ENCODE assay signal across 8 cellular contexts in the genomic region with DNA sequence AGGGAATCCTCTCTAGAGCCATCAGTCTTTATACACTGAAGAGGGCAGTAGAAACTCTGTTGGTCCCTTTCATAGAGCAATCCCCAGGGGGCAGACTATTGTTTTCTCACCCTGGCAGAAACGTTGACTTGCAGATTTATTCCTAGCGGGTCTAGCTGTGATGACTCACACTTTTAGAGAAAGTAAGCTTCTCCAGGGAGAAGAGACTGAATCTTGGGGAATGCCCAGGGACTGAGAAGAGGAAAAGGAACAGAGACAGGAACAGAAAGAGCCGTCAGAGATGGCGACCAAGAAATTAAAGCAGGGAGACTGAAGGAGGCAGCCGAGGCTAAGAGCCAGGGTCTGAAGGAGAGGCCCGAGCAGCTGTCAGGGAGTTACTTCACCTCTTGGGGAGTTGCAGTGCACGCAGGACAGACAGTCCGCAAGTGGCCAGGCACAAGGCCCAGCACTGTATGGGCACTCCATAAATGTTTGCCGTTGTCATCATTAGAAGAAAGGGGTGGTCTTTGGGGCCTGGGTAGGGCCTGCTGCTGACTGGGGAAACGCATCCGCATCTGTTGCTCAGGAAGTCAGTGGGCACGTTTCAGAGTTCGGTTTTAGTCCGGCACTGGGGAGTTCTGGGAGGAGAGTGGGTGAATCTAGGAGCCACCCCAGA. TPM values are rescaled to one million over a fixed set of nuclear protein-coding genes. Genes with fewer than 3 reads are reported as not detected.
DNase-seq lines count a peak whose midpoint lies in the region; ATAC-seq, FAIRE-seq and TF ChIP-seq lines count a peak whose summit lies in the region.

No MANE protein-coding gene starts in this region.

- H3K27me3 ChIP-seq in OCI-LY3 (ENCODE audit: low read depth, low read length) (peaks cover 47% of the 10 kb centered on the region), pancreas (no peaks in the 10 kb centered on the region)

- peak overlapping the region; percentile 92 for H3K27ac Mint-ChIP-seq in activated naive CD8-positive, alpha-beta T cell treated with anti-CD3 and anti-CD28 coated beads, Interleukin-2, amount 50 U/mL, for 24 hours

- 48% methylated on average over 14 of the region's 14 CpGs for WGBS in pancreas, 2 donors

- peak; percentile 45 for FAIRE-seq in pancreas (lab: Jason Lieb, UNC)

- no peak overlapping the region; the same call in 1 of the 2 replicates for H3K9ac ChIP-seq in OCI-LY3 (ENCODE audit: low read length)

- no peaks in the 10 kb centered on the region for H3K36me3 Mint-ChIP-seq in activated naive CD8-positive, alpha-beta T cell treated with anti-CD3 and anti-CD28 coated beads, Interleukin-2, amount 50 U/mL, for 24 hours (ENCODE audit: low read depth)

- peak; percentile 23 for TF ChIP-seq CTCF in GM12865 (IDR thresholded peaks at IDR 0.05; ENCODE audit: insufficient read depth, low read depth, low read length, missing control alignments)
- TF ChIP-seq CTCF in OCI-LY3 (IDR thresholded peaks at IDR 0.05; ENCODE audit: low read depth, low read length): peak; percentile 47
- TF ChIP-seq CTCF in pancreas (IDR thresholded peaks at IDR 0.05): peak in 3 of 4 donors; percentile 16 to 48 (median 20)

- H3K9me3 ChIP-seq in OCI-LY3 (ENCODE audit: insufficient read depth, low read length) (no peaks in the 10 kb centered on the region), pancreas (no peaks in the 10 kb centered on the region)

- H3K9me3 Mint-ChIP-seq in activated naive CD8-positive, alpha-beta T cell treated with anti-CD3 and anti-CD28 coated beads, Interleukin-2, amount 50 U/mL, for 24 hours: no peaks in the 10 kb centered on the region

- DNase-seq in AG08395 (ENCODE audit: low spot score): peak; percentile 92
- DNase-seq in GM12865 (ENCODE audit: low read depth): peak; percentile 74
- peak; percentile 36 for DNase-seq in activated naive CD8-positive, alpha-beta T cell treated with anti-CD3 and anti-CD28 coated beads, Interleukin-2, amount 50 U/mL, for 24 hours
- DNase-seq in Right ventricle myocardium inferior (ENCODE audit: missing footprints): peak; percentile 70
- DNase-seq in pancreas: peak in 2 of 6 donors; percentile 52 to 61

- peak overlapping the region; percentile 65 for H3K4me3 Mint-ChIP-seq in activated naive CD8-positive, alpha-beta T cell treated with anti-CD3 and anti-CD28 coated beads, Interleukin-2, amount 50 U/mL, for 24 hours

- H2AFZ ChIP-seq in OCI-LY3 (ENCODE audit: low read depth, low read length): no peak overlapping the region; the same call in 1 of the 2 replicates

- peak overlapping the region; percentile 23 for H3K4me3 ChIP-seq in GM12865 (ENCODE audit: low read depth, low read length)
- H3K4me3 ChIP-seq in OCI-LY3 (ENCODE audit: low read length): peak overlapping the region; percentile 35
- no peak overlapping the region for H3K4me3 ChIP-seq in pancreas

- H3K4me1 Mint-ChIP-seq in activated naive CD8-positive, alpha-beta T cell treated with anti-CD3 and anti-CD28 coated beads, Interleukin-2, amount 50 U/mL, for 24 hours: peaks cover 56% of the 10 kb centered on the region

- H3K27ac ChIP-seq in OCI-LY3 (ENCODE audit: low read length) (no peak overlapping the region), pancreas (peak overlapping the region in 3 of 4 donors; percentile 1 to 68 (median 66))

- peaks cover 3% of the 10 kb centered on the region for H3K27me3 Mint-ChIP-seq in activated naive CD8-positive, alpha-beta T cell treated with anti-CD3 and anti-CD28 coated beads, Interleukin-2, amount 50 U/mL, for 24 hours

- H3K4me2 ChIP-seq in OCI-LY3 (ENCODE audit: low read length): peak overlapping the region; percentile 62

- no peaks in the 10 kb centered on the region for H4K20me1 ChIP-seq in OCI-LY3 (ENCODE audit: insufficient read depth, low read length)

- H3K79me2 ChIP-seq in OCI-LY3 (ENCODE audit: low read length): no peaks in the 10 kb centered on the region

- intact Hi-C loops in Right ventricle myocardium inferior (cut with DNase I) (loop anchor here (1.0 kb wide), 1 partner anchor 148 kb away; no protein-coding TSS in a partner anchor), pancreas (cut with DNase I) (loop anchor here in 1 of 3 donors (10.0 kb wide), 1 partner anchor 131 kb away; a partner anchor contains a TSS)

- H3K4me1 ChIP-seq in OCI-LY3 (ENCODE audit: low read length) (peaks cover 12% of the 10 kb centered on the region), pancreas (peaks cover 0 to 41% (median 0%) of the 10 kb centered on the region in 3 donors)

- peak; percentile 76 for ATAC-seq in HG03175 (IDR thresholded peaks at IDR 0.05; ENCODE audit: unreplicated experiment)
- peak; percentile 75 for ATAC-seq in activated naive CD8-positive, alpha-beta T cell treated with anti-CD3 and anti-CD28 coated beads, Interleukin-2, amount 50 U/mL, for 24 hours
- ATAC-seq in Right ventricle myocardium inferior: peak; percentile 51
- ATAC-seq in pancreas: peak; percentile 53 to 80 (median 75)
- no peak for ATAC-seq in HG02571 (IDR thresholded peaks at IDR 0.05; ENCODE audit: unreplicated experiment)

- H3K36me3 ChIP-seq in OCI-LY3 (replicated peaks; ENCODE audit: low read depth, low read length): no peaks in the 10 kb centered on the region
- peaks cover 0 to 13% (median 4%) of the 10 kb centered on the region in 3 donors for H3K36me3 ChIP-seq in pancreas

RNA-seq across cellular contexts. Expression of a gene that starts 13.0 kb away (rescaled TPM):
- total RNA-seq in Right ventricle myocardium inferior (0.49 TPM), pancreas (10 to 100 TPM in 1 of 6 donors, 1 to 10 TPM in 5; 5.2 to 13.1 (median 7.2) TPM)
- 10 to 100 TPM; 15.7 to 23.5 TPM for polyA plus RNA-seq in pancreas

RNA-seq across cellular contexts. Expression of a gene that starts 18.4 kb away (rescaled TPM):
- total RNA-seq in Right ventricle myocardium inferior: 59.8 TPM
- 10 to 100 TPM; 23.5 to 68.1 (median 36.6) TPM for total RNA-seq in pancreas
- 10 to 100 TPM; 34.2 to 43.6 TPM for polyA plus RNA-seq in pancreas

RNA-seq across cellular contexts. Expression of a gene that starts 51.9 kb away (rescaled TPM):
- total RNA-seq in Right ventricle myocardium inferior (0.46 TPM), pancreas (10 to 100 TPM; 21.0 to 56.3 (median 37.8) TPM)
- polyA plus RNA-seq in pancreas: 10 to 100 TPM; 42.7 to 87.8 TPM

Comparison
In these comparisons a context has a peak if more than half of its experiments do, and no peak if none do; other contexts are left out.
1. H3K4me3 ChIP-seq: peak in GM12865 (single experiment) and OCI-LY3 (single experiment); none in pancreas (0 of 4).
2. RNA of a gene that starts 51.9 kb away (total RNA-seq): 21.0 to 56.3 TPM in pancreas; 0.46 TPM in Right ventricle myocardium inferior (single experiment); every median in the first group is over 10 times any median in the second.
3. Peak in every context shown above with its lines, with median percentiles within 50 percentile points of each other: CTCF ChIP-seq.